ENCODE assay signal across 8 cellular contexts in genomic region chr1:172442843-172443565, GRCh38. TPM values are rescaled to one million over a fixed set of nuclear protein-coding genes. Genes with fewer than 3 reads are reported as not detected.
DNase-seq lines count a peak whose midpoint lies in the region; ATAC-seq, FAIRE-seq and TF ChIP-seq lines count a peak whose summit lies in the region.

No MANE protein-coding gene starts in this region.

- H3K27me3 ChIP-seq in foreskin keratinocyte (no peaks in the 10 kb centered on the region), skeletal muscle satellite cell (ENCODE audit: control insufficient read depth, insufficient read depth, low read length) (no peaks in the 10 kb centered on the region)

- ATAC-seq in T-cell (replicated peaks in 1 of 4) = peak in 3 of 4 experiments; percentile 1 to 8 (median 7)
- ATAC-seq in foreskin keratinocyte = no peak
- ATAC-seq in HG03354 (IDR thresholded peaks at IDR 0.05; ENCODE audit: poor library complexity, severe bottlenecking, unreplicated experiment) = no peak

- peak overlapping the region; percentile 94 to 96 for H3K27ac Mint-ChIP-seq in T-cell

- peak overlapping the region; percentile 78 for H3K27ac ChIP-seq in foreskin keratinocyte

- no peak for TF ChIP-seq CTCF in foreskin keratinocyte (conservative IDR thresholded peaks at IDR 0.05)

- CTCF ChIA-PET in T-cell (lab: Charles Lee) = interaction anchor here (0.6 to 2.8 kb wide), 16 partner anchors 10 to 642 kb away, joined by 3 to 42 read pairs (median 3); no protein-coding TSS in a partner anchor

- peaks cover 45 to 50% (median 50%) of the 10 kb centered on the region in 3 donors for H3K4me1 Mint-ChIP-seq in T-cell

- H3K9ac ChIP-seq in skeletal muscle satellite cell (ENCODE audit: low read depth, low read length) = peak overlapping the region; percentile 97

- H3K36me3 Mint-ChIP-seq in T-cell = peaks cover 29% of the 10 kb centered on the region

- H3K4me1 ChIP-seq in foreskin keratinocyte (peaks cover 8% of the 10 kb centered on the region), skeletal muscle satellite cell (ENCODE audit: control insufficient read depth, insufficient read depth, low read length) (peaks cover 3% of the 10 kb centered on the region)

- peak overlapping the region; percentile 91 for H3K4me3 ChIP-seq in skeletal muscle satellite cell (ENCODE audit: low read length)

- DNase-seq in GM19239 (ENCODE audit: insufficient read length, low spot score) (no peak), T-cell (no peak), foreskin keratinocyte (no peak), GF-D8 (lab: John Stamatoyannopoulos, UW) (no peak), epidermal melanocyte (ENCODE audit: insufficient read length, low spot score) (no peak)
- no peak for DNase-seq in activated effector memory CD4-positive, alpha-beta T cell treated with anti-CD3 and anti-CD28 coated beads, Interleukin-2, amount 50 U/mL, for 16 hours

- no peaks in the 10 kb centered on the region for H3K9me3 Mint-ChIP-seq in T-cell

- no peaks in the 10 kb centered on the region for H3K27me3 Mint-ChIP-seq in T-cell

- POLR2A ChIA-PET in T-cell (lab: Charles Lee) = interaction anchor here (0.6 to 1.5 kb wide), 4 partner anchors 10 to 89 kb away, joined by 3 read pairs; no protein-coding TSS in a partner anchor

- peak overlapping the region; percentile 90 for H3K4me2 ChIP-seq in skeletal muscle satellite cell (ENCODE audit: low read length)

- H3K36me3 ChIP-seq in skeletal muscle satellite cell (ENCODE audit: insufficient read depth, low read length) = peaks cover 15% of the 10 kb centered on the region

- peak; percentile 57 for FAIRE-seq in GM19239 (lab: Jason Lieb, UNC)

- no peaks in the 10 kb centered on the region for H3K9me3 ChIP-seq in skeletal muscle satellite cell (replicated peaks; ENCODE audit: low read length)

- H3K4me3 Mint-ChIP-seq in T-cell = peak overlapping the region; percentile 83 to 95 (median 94)

RNA-seq across cellular contexts. Expression of gene PIGC, which starts 0.9 kb away (rescaled TPM):
- total RNA-seq in T-cell (10 to 100 TPM; 26.9 to 39.0 (median 34.5) TPM), foreskin keratinocyte (22.8 and 25.1 TPM in 2 replicates)
- 20.1 and 21.7 TPM in 2 replicates for polyA plus RNA-seq in foreskin keratinocyte
- 10.6 and 15.1 TPM in 2 replicates for total RNA-seq in skeletal muscle satellite cell (2012; rRNA removed)

RNA-seq across cellular contexts. Expression of gene C1orf105, which starts 22.5 kb away (rescaled TPM):
- total RNA-seq in T-cell = not detected
- total RNA-seq in foreskin keratinocyte = not detected in 2 replicates
- polyA plus RNA-seq in foreskin keratinocyte = not detected in 2 replicates
- not detected in 2 replicates for total RNA-seq in skeletal muscle satellite cell (2012; rRNA removed)

Comparison
In these comparisons a context has a peak if more than half of its experiments do, and no peak if none do; other contexts are left out.
1. ATAC-seq: peak in T-cell (3 of 4); none in foreskin keratinocyte (single experiment) and HG03354 (single experiment).